In the genomic region with DNA sequence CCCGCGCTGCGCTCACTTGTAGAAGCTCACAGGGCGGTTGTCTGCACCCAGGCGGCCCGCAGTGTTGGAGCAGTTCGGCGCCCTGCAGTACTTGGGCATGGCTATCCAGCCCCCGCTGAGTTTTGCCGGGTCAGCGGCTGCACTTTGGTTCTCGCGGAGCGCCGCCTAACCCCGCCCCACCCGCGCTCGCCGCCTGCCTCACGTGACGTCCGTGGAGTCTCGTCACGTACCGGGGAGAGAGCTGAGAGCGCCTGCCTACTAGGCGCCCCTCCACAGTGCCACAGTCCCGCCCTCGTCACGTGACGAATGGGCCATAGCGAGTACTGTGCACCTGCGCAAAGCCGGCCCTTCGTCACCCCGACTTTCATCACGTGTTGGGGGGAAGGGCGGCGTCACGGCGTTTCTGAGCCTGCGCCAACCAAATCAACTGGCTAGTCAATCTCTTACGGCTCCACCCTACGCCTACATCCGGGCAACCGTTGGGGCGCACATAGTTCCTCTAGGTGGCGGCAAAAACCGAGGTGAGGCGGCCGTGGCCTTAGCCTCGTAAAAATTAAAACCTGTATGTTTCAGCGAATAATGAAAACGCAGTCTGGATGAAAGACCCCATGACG, we compare ENCODE assay signal across 1 cellular context.
TF ChIP-seq lines count a peak whose summit lies in the region.

A gene with protein sequence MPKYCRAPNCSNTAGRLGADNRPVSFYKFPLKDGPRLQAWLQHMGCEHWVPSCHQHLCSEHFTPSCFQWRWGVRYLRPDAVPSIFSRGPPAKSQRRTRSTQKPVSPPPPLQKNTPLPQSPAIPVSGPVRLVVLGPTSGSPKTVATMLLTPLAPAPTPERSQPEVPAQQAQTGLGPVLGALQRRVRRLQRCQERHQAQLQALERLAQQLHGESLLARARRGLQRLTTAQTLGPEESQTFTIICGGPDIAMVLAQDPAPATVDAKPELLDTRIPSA (minus strand): TSS at position 167 of the 614 bp plus-strand sequence. CDS start 68 bp downstream, at position 99.

TF ChIP-seq in K562, 482 proteins besides CTCF, POLR2A, EP300 and RAD21 (continued from another document and continues in another):
- TF ChIP-seq, protein P1, sequence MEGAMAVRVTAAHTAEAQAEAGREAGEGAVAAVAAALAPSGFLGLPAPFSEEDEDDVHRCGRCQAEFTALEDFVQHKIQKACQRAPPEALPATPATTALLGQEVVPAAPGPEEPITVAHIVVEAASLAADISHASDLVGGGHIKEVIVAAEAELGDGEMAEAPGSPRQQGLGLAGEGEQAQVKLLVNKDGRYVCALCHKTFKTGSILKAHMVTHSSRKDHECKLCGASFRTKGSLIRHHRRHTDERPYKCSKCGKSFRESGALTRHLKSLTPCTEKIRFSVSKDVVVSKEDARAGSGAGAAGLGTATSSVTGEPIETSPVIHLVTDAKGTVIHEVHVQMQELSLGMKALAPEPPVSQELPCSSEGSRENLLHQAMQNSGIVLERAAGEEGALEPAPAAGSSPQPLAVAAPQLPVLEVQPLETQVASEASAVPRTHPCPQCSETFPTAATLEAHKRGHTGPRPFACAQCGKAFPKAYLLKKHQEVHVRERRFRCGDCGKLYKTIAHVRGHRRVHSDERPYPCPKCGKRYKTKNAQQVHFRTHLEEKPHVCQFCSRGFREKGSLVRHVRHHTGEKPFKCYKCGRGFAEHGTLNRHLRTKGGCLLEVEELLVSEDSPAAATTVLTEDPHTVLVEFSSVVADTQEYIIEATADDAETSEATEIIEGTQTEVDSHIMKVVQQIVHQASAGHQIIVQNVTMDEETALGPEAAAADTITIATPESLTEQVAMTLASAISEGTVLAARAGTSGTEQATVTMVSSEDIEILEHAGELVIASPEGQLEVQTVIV (CRISPR knock-in tag; IDR thresholded peaks at IDR 0.05; ENCODE audit: borderline replicate concordance) = no peak
- peak; percentile 20 for TF ChIP-seq KDM5B (IDR thresholded peaks at IDR 0.05; ENCODE audit: insufficient replicate concordance, low read depth, low read length)
- TF ChIP-seq ZNF274 (IDR thresholded peaks at IDR 0.05; ENCODE audit: borderline replicate concordance, low read depth, low read length) = no peak
- TF ChIP-seq ZNF354B (CRISPR knock-in tag; IDR thresholded peaks at IDR 0.05) = no peak
- TF ChIP-seq STAG1 (CRISPR knock-in tag; IDR thresholded peaks at IDR 0.05; ENCODE audit: borderline replicate concordance) = no peak
- 0 out of 2 replicates have a peak, but pooled peaks have one; percentile 42 for TF ChIP-seq ZNF224 (CRISPR knock-in tag; IDR thresholded peaks at IDR 0.05)
- TF ChIP-seq, protein P2, sequence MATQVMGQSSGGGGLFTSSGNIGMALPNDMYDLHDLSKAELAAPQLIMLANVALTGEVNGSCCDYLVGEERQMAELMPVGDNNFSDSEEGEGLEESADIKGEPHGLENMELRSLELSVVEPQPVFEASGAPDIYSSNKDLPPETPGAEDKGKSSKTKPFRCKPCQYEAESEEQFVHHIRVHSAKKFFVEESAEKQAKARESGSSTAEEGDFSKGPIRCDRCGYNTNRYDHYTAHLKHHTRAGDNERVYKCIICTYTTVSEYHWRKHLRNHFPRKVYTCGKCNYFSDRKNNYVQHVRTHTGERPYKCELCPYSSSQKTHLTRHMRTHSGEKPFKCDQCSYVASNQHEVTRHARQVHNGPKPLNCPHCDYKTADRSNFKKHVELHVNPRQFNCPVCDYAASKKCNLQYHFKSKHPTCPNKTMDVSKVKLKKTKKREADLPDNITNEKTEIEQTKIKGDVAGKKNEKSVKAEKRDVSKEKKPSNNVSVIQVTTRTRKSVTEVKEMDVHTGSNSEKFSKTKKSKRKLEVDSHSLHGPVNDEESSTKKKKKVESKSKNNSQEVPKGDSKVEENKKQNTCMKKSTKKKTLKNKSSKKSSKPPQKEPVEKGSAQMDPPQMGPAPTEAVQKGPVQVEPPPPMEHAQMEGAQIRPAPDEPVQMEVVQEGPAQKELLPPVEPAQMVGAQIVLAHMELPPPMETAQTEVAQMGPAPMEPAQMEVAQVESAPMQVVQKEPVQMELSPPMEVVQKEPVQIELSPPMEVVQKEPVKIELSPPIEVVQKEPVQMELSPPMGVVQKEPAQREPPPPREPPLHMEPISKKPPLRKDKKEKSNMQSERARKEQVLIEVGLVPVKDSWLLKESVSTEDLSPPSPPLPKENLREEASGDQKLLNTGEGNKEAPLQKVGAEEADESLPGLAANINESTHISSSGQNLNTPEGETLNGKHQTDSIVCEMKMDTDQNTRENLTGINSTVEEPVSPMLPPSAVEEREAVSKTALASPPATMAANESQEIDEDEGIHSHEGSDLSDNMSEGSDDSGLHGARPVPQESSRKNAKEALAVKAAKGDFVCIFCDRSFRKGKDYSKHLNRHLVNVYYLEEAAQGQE (CRISPR knock-in tag; IDR thresholded peaks at IDR 0.05; ENCODE audit: low read depth) = no peak
- TF ChIP-seq EGR1 (conservative IDR thresholded peaks at IDR 0.05) = peak; percentile 37; the same call in 1 of the 2 replicates
- TF ChIP-seq BRF1 (IDR thresholded peaks at IDR 0.05; ENCODE audit: borderline replicate concordance, extremely low read depth, insufficient read length) = no peak
- TF ChIP-seq USF1 (CRISPR knock-in tag; IDR thresholded peaks at IDR 0.05) = peak; percentile 100
- TF ChIP-seq, protein P3, sequence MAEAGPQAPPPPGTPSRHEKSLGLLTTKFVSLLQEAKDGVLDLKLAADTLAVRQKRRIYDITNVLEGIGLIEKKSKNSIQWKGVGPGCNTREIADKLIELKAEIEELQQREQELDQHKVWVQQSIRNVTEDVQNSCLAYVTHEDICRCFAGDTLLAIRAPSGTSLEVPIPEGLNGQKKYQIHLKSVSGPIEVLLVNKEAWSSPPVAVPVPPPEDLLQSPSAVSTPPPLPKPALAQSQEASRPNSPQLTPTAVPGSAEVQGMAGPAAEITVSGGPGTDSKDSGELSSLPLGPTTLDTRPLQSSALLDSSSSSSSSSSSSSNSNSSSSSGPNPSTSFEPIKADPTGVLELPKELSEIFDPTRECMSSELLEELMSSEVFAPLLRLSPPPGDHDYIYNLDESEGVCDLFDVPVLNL (CRISPR knock-in tag; IDR thresholded peaks at IDR 0.05; ENCODE audit: low read depth) = no peak
- TF ChIP-seq ZNF561 (CRISPR knock-in tag; conservative IDR thresholded peaks at IDR 0.05) = no peak
- no peak; the same call in 1 of the 2 replicates for TF ChIP-seq CBFB (CRISPR knock-in tag; IDR thresholded peaks at IDR 0.05)
- no peak for TF ChIP-seq SMARCC2 (IDR thresholded peaks at IDR 0.05; ENCODE audit: low read depth)
- TF ChIP-seq, protein P4, sequence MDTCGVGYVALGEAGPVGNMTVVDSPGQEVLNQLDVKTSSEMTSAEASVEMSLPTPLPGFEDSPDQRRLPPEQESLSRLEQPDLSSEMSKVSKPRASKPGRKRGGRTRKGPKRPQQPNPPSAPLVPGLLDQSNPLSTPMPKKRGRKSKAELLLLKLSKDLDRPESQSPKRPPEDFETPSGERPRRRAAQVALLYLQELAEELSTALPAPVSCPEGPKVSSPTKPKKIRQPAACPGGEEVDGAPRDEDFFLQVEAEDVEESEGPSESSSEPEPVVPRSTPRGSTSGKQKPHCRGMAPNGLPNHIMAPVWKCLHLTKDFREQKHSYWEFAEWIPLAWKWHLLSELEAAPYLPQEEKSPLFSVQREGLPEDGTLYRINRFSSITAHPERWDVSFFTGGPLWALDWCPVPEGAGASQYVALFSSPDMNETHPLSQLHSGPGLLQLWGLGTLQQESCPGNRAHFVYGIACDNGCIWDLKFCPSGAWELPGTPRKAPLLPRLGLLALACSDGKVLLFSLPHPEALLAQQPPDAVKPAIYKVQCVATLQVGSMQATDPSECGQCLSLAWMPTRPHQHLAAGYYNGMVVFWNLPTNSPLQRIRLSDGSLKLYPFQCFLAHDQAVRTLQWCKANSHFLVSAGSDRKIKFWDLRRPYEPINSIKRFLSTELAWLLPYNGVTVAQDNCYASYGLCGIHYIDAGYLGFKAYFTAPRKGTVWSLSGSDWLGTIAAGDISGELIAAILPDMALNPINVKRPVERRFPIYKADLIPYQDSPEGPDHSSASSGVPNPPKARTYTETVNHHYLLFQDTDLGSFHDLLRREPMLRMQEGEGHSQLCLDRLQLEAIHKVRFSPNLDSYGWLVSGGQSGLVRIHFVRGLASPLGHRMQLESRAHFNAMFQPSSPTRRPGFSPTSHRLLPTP (IDR thresholded peaks at IDR 0.05; ENCODE audit: borderline replicate concordance, extremely low read depth, insufficient read length) = no peak
- no peak for TF ChIP-seq ZNF586 (CRISPR knock-in tag; conservative IDR thresholded peaks at IDR 0.05)
- TF ChIP-seq ZNF583 (CRISPR knock-in tag; IDR thresholded peaks at IDR 0.05) = no peak
- TF ChIP-seq ZNF639 (CRISPR knock-in tag; conservative IDR thresholded peaks at IDR 0.05 in 1 of 2, IDR thresholded peaks at IDR 0.05 in 1 of 2) = peak in 1 of 2 experiments; percentile 75; a peak in 2 of 4 replicates
- TF ChIP-seq, protein P5, sequence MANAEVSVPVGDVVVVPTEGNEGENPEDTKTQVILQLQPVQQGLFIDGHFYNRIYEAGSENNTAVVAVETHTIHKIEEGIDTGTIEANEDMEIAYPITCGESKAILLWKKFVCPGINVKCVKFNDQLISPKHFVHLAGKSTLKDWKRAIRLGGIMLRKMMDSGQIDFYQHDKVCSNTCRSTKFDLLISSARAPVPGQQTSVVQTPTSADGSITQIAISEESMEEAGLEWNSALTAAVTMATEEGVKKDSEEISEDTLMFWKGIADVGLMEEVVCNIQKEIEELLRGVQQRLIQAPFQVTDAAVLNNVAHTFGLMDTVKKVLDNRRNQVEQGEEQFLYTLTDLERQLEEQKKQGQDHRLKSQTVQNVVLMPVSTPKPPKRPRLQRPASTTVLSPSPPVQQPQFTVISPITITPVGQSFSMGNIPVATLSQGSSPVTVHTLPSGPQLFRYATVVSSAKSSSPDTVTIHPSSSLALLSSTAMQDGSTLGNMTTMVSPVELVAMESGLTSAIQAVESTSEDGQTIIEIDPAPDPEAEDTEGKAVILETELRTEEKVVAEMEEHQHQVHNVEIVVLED (CRISPR knock-in tag; IDR thresholded peaks at IDR 0.05) = peak; percentile 71
- no peak for TF ChIP-seq ZNF3 (CRISPR knock-in tag; IDR thresholded peaks at IDR 0.05)
- no peak for TF ChIP-seq YBX1 (IDR thresholded peaks at IDR 0.05)
- TF ChIP-seq NCOA6 (IDR thresholded peaks at IDR 0.05) = no peak
- no peak for TF ChIP-seq MTF1 (CRISPR knock-in tag; IDR thresholded peaks at IDR 0.05; ENCODE audit: borderline replicate concordance)
- peak; percentile 94 for TF ChIP-seq CXXC5 (CRISPR knock-in tag; IDR thresholded peaks at IDR 0.05)
- peak; percentile 14 for TF ChIP-seq NCOR1 (IDR thresholded peaks at IDR 0.05)
- TF ChIP-seq ZNF584 (CRISPR knock-in tag; IDR thresholded peaks at IDR 0.05; ENCODE audit: low read depth) = peak; percentile 64; the same call in 1 of the 2 replicates
- TF ChIP-seq, protein P6, sequence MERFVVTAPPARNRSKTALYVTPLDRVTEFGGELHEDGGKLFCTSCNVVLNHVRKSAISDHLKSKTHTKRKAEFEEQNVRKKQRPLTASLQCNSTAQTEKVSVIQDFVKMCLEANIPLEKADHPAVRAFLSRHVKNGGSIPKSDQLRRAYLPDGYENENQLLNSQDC (CRISPR knock-in tag; IDR thresholded peaks at IDR 0.05) = no peak
- no peak for TF ChIP-seq HNRNPL (IDR thresholded peaks at IDR 0.05; ENCODE audit: low read depth, low read length)
- TF ChIP-seq SREBF2 (CRISPR knock-in tag; IDR thresholded peaks at IDR 0.05) = no peak
- TF ChIP-seq HDGF (IDR thresholded peaks at IDR 0.05) = no peak
- TF ChIP-seq, protein P7, sequence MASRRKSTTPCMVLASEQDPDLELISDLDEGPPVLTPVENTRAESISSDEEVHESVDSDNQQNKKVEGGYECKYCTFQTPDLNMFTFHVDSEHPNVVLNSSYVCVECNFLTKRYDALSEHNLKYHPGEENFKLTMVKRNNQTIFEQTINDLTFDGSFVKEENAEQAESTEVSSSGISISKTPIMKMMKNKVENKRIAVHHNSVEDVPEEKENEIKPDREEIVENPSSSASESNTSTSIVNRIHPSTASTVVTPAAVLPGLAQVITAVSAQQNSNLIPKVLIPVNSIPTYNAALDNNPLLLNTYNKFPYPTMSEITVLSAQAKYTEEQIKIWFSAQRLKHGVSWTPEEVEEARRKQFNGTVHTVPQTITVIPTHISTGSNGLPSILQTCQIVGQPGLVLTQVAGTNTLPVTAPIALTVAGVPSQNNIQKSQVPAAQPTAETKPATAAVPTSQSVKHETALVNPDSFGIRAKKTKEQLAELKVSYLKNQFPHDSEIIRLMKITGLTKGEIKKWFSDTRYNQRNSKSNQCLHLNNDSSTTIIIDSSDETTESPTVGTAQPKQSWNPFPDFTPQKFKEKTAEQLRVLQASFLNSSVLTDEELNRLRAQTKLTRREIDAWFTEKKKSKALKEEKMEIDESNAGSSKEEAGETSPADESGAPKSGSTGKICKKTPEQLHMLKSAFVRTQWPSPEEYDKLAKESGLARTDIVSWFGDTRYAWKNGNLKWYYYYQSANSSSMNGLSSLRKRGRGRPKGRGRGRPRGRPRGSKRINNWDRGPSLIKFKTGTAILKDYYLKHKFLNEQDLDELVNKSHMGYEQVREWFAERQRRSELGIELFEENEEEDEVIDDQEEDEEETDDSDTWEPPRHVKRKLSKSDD (conservative IDR thresholded peaks at IDR 0.05; ENCODE audit: low read length) = no peak
- TF ChIP-seq BHLHE40 (IDR thresholded peaks at IDR 0.05; ENCODE audit: low read length) = peak; percentile 100
- TF ChIP-seq TAL1 (IDR thresholded peaks at IDR 0.05) = no peak
- TF ChIP-seq, protein P8, sequence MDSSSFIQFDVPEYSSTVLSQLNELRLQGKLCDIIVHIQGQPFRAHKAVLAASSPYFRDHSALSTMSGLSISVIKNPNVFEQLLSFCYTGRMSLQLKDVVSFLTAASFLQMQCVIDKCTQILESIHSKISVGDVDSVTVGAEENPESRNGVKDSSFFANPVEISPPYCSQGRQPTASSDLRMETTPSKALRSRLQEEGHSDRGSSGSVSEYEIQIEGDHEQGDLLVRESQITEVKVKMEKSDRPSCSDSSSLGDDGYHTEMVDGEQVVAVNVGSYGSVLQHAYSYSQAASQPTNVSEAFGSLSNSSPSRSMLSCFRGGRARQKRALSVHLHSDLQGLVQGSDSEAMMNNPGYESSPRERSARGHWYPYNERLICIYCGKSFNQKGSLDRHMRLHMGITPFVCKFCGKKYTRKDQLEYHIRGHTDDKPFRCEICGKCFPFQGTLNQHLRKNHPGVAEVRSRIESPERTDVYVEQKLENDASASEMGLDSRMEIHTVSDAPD (CRISPR knock-in tag; IDR thresholded peaks at IDR 0.05) = no peak
- no peak for TF ChIP-seq ZNF174 (CRISPR knock-in tag; IDR thresholded peaks at IDR 0.05)
- no peak for TF ChIP-seq MYBL2 (IDR thresholded peaks at IDR 0.05; ENCODE audit: low read depth)
- no peak for TF ChIP-seq MYBL2 (CRISPR knock-in tag; IDR thresholded peaks at IDR 0.05; ENCODE audit: borderline replicate concordance)
